Comparison of ENCODE assay signal across 1 cellular context in the genomic region with DNA sequence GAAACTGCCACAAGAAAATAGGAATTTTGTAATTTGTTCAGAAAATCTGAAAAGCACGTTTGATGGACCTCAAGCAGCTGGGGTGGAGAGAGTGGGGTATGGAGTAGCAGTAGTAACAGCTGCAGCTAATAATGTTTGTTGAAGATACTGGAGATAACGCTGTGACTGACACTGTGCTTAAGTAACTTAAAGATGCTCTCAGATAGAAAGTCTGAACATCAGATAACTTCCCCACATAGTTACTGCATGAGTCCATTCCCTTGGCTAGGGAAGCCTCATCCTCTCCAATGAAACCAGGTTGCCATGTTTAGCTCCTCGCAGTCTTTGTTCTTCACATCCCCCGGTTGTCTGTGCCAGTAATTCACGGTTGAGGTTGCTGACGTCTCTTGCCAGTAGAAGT.
TF ChIP-seq lines count a peak whose summit lies in the region.

No MANE protein-coding gene starts in this region.

TF ChIP-seq in WTC11, 78 proteins besides CTCF, POLR2A, EP300 and RAD21 (continued from another document):
- no peak for TF ChIP-seq SP1 (CRISPR knock-in tag; conservative IDR thresholded peaks at IDR 0.05)
- no peak for TF ChIP-seq MLX (CRISPR knock-in tag; IDR thresholded peaks at IDR 0.05)
- TF ChIP-seq ZNF263 (CRISPR knock-in tag; IDR thresholded peaks at IDR 0.05; ENCODE audit: low read depth): no peak
- no peak for TF ChIP-seq ZNF219 (CRISPR knock-in tag; IDR thresholded peaks at IDR 0.05; ENCODE audit: borderline replicate concordance)
- no peak for TF ChIP-seq MXD4 (CRISPR knock-in tag; IDR thresholded peaks at IDR 0.05; ENCODE audit: borderline replicate concordance)
- TF ChIP-seq, protein P1, sequence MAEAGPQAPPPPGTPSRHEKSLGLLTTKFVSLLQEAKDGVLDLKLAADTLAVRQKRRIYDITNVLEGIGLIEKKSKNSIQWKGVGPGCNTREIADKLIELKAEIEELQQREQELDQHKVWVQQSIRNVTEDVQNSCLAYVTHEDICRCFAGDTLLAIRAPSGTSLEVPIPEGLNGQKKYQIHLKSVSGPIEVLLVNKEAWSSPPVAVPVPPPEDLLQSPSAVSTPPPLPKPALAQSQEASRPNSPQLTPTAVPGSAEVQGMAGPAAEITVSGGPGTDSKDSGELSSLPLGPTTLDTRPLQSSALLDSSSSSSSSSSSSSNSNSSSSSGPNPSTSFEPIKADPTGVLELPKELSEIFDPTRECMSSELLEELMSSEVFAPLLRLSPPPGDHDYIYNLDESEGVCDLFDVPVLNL (CRISPR knock-in tag; IDR thresholded peaks at IDR 0.05; ENCODE audit: borderline replicate concordance, low read depth): no peak
- no peak for TF ChIP-seq EMX1 (CRISPR knock-in tag; IDR thresholded peaks at IDR 0.05)
- no peak for TF ChIP-seq ZNF396 (CRISPR knock-in tag; IDR thresholded peaks at IDR 0.05; ENCODE audit: borderline replicate concordance)
- TF ChIP-seq, protein P2, sequence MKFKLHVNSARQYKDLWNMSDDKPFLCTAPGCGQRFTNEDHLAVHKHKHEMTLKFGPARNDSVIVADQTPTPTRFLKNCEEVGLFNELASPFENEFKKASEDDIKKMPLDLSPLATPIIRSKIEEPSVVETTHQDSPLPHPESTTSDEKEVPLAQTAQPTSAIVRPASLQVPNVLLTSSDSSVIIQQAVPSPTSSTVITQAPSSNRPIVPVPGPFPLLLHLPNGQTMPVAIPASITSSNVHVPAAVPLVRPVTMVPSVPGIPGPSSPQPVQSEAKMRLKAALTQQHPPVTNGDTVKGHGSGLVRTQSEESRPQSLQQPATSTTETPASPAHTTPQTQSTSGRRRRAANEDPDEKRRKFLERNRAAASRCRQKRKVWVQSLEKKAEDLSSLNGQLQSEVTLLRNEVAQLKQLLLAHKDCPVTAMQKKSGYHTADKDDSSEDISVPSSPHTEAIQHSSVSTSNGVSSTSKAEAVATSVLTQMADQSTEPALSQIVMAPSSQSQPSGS (CRISPR knock-in tag; IDR thresholded peaks at IDR 0.05; ENCODE audit: borderline replicate concordance, low read depth): no peak
